ENCODE assay signal across 8 cellular contexts in the genomic region with DNA sequence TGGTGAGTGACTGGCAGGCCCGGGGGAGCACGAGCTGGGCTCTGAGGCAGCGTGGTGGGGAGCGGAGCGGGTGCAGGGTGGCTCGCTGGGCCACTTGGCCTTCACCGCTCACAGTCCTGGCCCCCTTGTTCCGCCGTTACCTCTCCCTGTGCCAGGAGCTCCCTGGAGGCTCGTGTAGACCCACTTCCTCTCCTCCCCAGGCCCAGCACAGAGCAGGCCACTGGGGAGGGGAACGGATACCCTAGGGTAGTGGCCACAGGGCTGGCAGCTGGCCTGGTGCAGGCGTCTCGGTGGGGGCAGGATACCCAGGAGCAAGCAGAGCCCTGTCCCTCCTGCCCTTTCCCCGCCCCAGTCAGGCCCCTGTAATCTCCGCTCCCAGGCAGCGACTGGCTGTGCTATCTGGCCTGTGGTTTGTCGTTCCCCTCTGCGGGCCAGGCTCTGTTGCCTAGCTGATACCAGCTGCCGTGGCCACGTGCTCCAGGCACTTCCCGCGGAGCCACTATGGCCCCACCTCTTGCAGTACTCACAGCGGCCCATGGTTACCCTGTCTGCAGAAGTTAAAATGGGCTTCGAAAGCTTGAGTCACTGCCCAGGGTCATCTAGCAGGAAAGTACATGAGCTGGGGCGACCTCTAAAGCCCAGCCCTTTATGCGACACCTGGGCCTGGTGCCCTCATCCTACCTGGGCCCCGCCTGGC. TPM values are rescaled to one million over a fixed set of nuclear protein-coding genes. Genes with fewer than 3 reads are reported as not detected.
DNase-seq lines count a peak whose midpoint lies in the region; ATAC-seq lines count a peak whose summit lies in the region.

No MANE protein-coding gene starts in this region.

- no peaks in the 10 kb centered on the region for H3K9me3 Mint-ChIP-seq in activated T-helper 2 cell treated with anti-CD3 and anti-CD28 coated beads, Interferon-gamma antibody, Interleukin-2, Interleukin-4, amounts not matched to agents 10 μg/mL and 5 μg/mL and 100 μg/mL, durations not matched to agents 14 hours and 24 hours and 36 hours
- no peaks in the 10 kb centered on the region for H3K9me3 Mint-ChIP-seq in immature natural killer cell

- peaks cover 16% of the 10 kb centered on the region for H3K36me3 Mint-ChIP-seq in activated T-helper 2 cell treated with anti-CD3 and anti-CD28 coated beads, Interferon-gamma antibody, Interleukin-2, Interleukin-4, amounts not matched to agents 10 μg/mL and 5 μg/mL and 100 μg/mL, durations not matched to agents 14 hours and 24 hours and 36 hours (ENCODE audit: low read depth)
- peaks cover 0 to 6% (median 4%) of the 10 kb centered on the region in 3 donors for H3K36me3 Mint-ChIP-seq in immature natural killer cell

- H3K27me3 Mint-ChIP-seq in activated T-helper 2 cell treated with anti-CD3 and anti-CD28 coated beads, Interferon-gamma antibody, Interleukin-2, Interleukin-4, amounts not matched to agents 10 μg/mL and 5 μg/mL and 100 μg/mL, durations not matched to agents 14 hours and 24 hours and 36 hours (ENCODE audit: low read depth): no peaks in the 10 kb centered on the region
- H3K27me3 Mint-ChIP-seq in immature natural killer cell (ENCODE audit: low read depth in 3 of 3): peaks cover 0 to 5% (median 0%) of the 10 kb centered on the region in 3 donors

- no peak overlapping the region for H3K4me3 Mint-ChIP-seq in activated T-helper 2 cell treated with anti-CD3 and anti-CD28 coated beads, Interferon-gamma antibody, Interleukin-2, Interleukin-4, amounts not matched to agents 10 μg/mL and 5 μg/mL and 100 μg/mL, durations not matched to agents 14 hours and 24 hours and 36 hours (ENCODE audit: low read depth)
- H3K4me3 Mint-ChIP-seq in immature natural killer cell: peak overlapping the region; percentile 67 to 79 (median 77)

- peaks cover 18% of the 10 kb centered on the region for H3K4me1 Mint-ChIP-seq in activated T-helper 2 cell treated with anti-CD3 and anti-CD28 coated beads, Interferon-gamma antibody, Interleukin-2, Interleukin-4, amounts not matched to agents 10 μg/mL and 5 μg/mL and 100 μg/mL, durations not matched to agents 14 hours and 24 hours and 36 hours (ENCODE audit: low read depth)
- H3K4me1 Mint-ChIP-seq in immature natural killer cell: peaks cover 22 to 25% of the 10 kb centered on the region in 2 donors

- peak; percentile 67 for ATAC-seq in GM19397 (IDR thresholded peaks at IDR 0.05; ENCODE audit: unreplicated experiment)

- intact Hi-C loops in activated T-helper 2 cell treated with anti-CD3 and anti-CD28 coated beads, Interferon-gamma antibody, Interleukin-2, Interleukin-4, amounts not matched to agents 10 μg/mL and 5 μg/mL and 100 μg/mL, durations not matched to agents 14 hours and 24 hours and 36 hours (cut with micrococcal nuclease): no loop called here

- peak overlapping the region; percentile 71 for H3K27ac Mint-ChIP-seq in activated T-helper 2 cell treated with anti-CD3 and anti-CD28 coated beads, Interferon-gamma antibody, Interleukin-2, Interleukin-4, amounts not matched to agents 10 μg/mL and 5 μg/mL and 100 μg/mL, durations not matched to agents 14 hours and 24 hours and 36 hours
- peak overlapping the region; percentile 71 to 94 (median 90) for H3K27ac Mint-ChIP-seq in immature natural killer cell

- DNase-seq in NOMO-1 treated with dmso at 0.1 percent for 144 hours (lab: John Stamatoyannopoulos, UW; ENCODE audit: unreplicated experiment): peak; percentile 76
- peak; percentile 62 for DNase-seq in activated T-helper 2 cell treated with anti-CD3 and anti-CD28 coated beads, Interferon-gamma antibody, Interleukin-2, Interleukin-4, amounts not matched to agents 10 μg/mL and 5 μg/mL and 100 μg/mL, durations not matched to agents 14 hours and 24 hours and 36 hours (ENCODE audit: low spot score)
- peak; percentile 76 to 79 (median 79) for DNase-seq in immature natural killer cell
- peak; percentile 39 for DNase-seq in stimulated activated CD8-positive, alpha-beta memory T cell treated with anti-CD3 and anti-CD28 coated beads, Interleukin-12 subunit alpha, Interleukin-12 subunit beta, amount 100 ng/mL, for 1 hour (ENCODE audit: low read depth)
- no peak for DNase-seq in epidermal melanocyte (ENCODE audit: insufficient read length, low spot score)
- no peak for DNase-seq in retina
- DNase-seq in H4 (ENCODE audit: low spot score): no peak

RNA-seq across cellular contexts. Expression of a gene that starts 11.6 kb away (rescaled TPM):
- 20.2 and 22.9 TPM in 2 replicates for total RNA-seq in activated T-helper 2 cell treated with anti-CD3 and anti-CD28 coated beads, Interferon-gamma antibody, Interleukin-2, Interleukin-4, amounts not matched to agents 10 μg/mL and 5 μg/mL and 100 μg/mL, durations not matched to agents 14 hours and 24 hours and 36 hours
- polyA plus RNA-seq in immature natural killer cell: 10 to 100 TPM in 2 of 3 donors, 1 to 10 TPM in 1; 9.0 to 13.1 (median 12.9) TPM
- total RNA-seq in H4 (2014; rRNA removed; shearing (Covaris generic)): 17.1 and 17.5 TPM in 2 replicates

RNA-seq across cellular contexts. Expression of a gene that starts 32.9 kb away (rescaled TPM):
- 41.5 and 41.7 TPM in 2 replicates for total RNA-seq in activated T-helper 2 cell treated with anti-CD3 and anti-CD28 coated beads, Interferon-gamma antibody, Interleukin-2, Interleukin-4, amounts not matched to agents 10 μg/mL and 5 μg/mL and 100 μg/mL, durations not matched to agents 14 hours and 24 hours and 36 hours
- 1 to 10 TPM; 4.8 to 9.1 (median 6.9) TPM for polyA plus RNA-seq in immature natural killer cell
- 9.3 and 18.2 TPM in 2 replicates for total RNA-seq in H4 (2014; rRNA removed; shearing (Covaris generic))

RNA-seq across cellular contexts. Expression of a gene that starts 41.1 kb away (rescaled TPM):
- total RNA-seq in activated T-helper 2 cell treated with anti-CD3 and anti-CD28 coated beads, Interferon-gamma antibody, Interleukin-2, Interleukin-4, amounts not matched to agents 10 μg/mL and 5 μg/mL and 100 μg/mL, durations not matched to agents 14 hours and 24 hours and 36 hours: 71.5 and 73.4 TPM in 2 replicates
- 10 to 100 TPM; 20.4 to 42.2 (median 24.1) TPM for polyA plus RNA-seq in immature natural killer cell
- 14.0 and 17.2 TPM in 2 replicates for total RNA-seq in H4 (2014; rRNA removed; shearing (Covaris generic))

RNA-seq across cellular contexts. Expression of a gene that starts 41.3 kb away (rescaled TPM):
- 13.6 and 14.3 TPM in 2 replicates for total RNA-seq in activated T-helper 2 cell treated with anti-CD3 and anti-CD28 coated beads, Interferon-gamma antibody, Interleukin-2, Interleukin-4, amounts not matched to agents 10 μg/mL and 5 μg/mL and 100 μg/mL, durations not matched to agents 14 hours and 24 hours and 36 hours
- 10 to 100 TPM in 2 of 3 donors, 1 to 10 TPM in 1; 9.8 to 22.4 (median 16.7) TPM for polyA plus RNA-seq in immature natural killer cell
- 14.5 and 21.2 TPM in 2 replicates for total RNA-seq in H4 (2014; rRNA removed; shearing (Covaris generic))

RNA-seq across cellular contexts. Expression of a gene that starts 41.9 kb away (rescaled TPM):
- total RNA-seq in activated T-helper 2 cell treated with anti-CD3 and anti-CD28 coated beads, Interferon-gamma antibody, Interleukin-2, Interleukin-4, amounts not matched to agents 10 μg/mL and 5 μg/mL and 100 μg/mL, durations not matched to agents 14 hours and 24 hours and 36 hours: 106 and 112 TPM in 2 replicates
- polyA plus RNA-seq in immature natural killer cell: 10 to 100 TPM; 16.8 to 19.1 (median 19.0) TPM
- total RNA-seq in H4 (2014; rRNA removed; shearing (Covaris generic)): 89.0 and 91.8 TPM in 2 replicates

Comparison
In these comparisons a context has a peak if more than half of its experiments do, and no peak if none do; other contexts are left out.
1. DNase-seq: peak in NOMO-1 treated with dmso at 0.1 percent for 144 hours (single experiment), activated T-helper 2 cell treated with anti-CD3 and anti-CD28 coated beads, Interferon-gamma antibody, Interleukin-2, Interleukin-4, amounts not matched to agents 10 μg/mL and 5 μg/mL and 100 μg/mL, durations not matched to agents 14 hours and 24 hours and 36 hours (single experiment), immature natural killer cell (3 of 3) and stimulated activated CD8-positive, alpha-beta memory T cell treated with anti-CD3 and anti-CD28 coated beads, Interleukin-12 subunit alpha, Interleukin-12 subunit beta, amount 100 ng/mL, for 1 hour (single experiment); none in epidermal melanocyte (single experiment), retina (single experiment) and H4 (single experiment).